Comparison of ENCODE assay signal across 3 cellular contexts in the genomic region with DNA sequence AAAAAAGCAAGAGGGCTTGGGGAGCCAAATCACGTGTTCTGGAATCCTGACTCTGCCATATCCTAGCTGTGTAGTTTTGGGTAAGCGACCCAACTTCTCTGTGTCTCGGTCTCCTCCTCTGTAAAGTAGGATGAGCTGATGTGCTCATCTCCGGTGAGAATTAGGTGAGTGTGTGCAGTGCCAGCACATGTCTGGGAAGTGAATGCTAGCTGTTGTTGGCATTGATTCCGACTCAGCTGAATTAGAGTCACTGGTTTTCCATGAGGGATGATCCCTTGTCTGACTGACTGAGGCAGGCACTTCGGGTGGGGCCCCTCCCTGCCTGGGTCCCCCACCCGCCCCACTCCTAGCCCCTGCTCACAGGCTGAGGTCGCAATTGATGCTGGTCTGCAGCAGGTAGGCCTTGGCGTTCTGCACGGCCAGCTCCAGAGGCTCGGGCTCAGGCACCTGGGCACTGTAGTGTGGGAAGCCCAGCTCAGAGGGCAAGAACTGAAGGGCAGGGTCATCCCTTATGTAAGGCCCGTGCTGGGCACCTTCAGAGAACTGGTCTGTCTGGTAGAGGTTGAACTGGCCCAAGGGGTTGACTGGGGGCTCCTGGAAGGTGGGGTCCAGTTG.
TF ChIP-seq lines count a peak whose summit lies in the region.

No MANE protein-coding gene starts in this region.

TF ChIP-seq in GM23338, 12 proteins besides CTCF, POLR2A, EP300 and RAD21 (continues in another document):
- TF ChIP-seq EZH2phosphoT487 (IDR thresholded peaks at IDR 0.05; ENCODE audit: unreplicated experiment) (no peak), POLR2AphosphoS5 (IDR thresholded peaks at IDR 0.05; ENCODE audit: low read depth) (no peak), JUNB (IDR thresholded peaks at IDR 0.05; ENCODE audit: unreplicated experiment) (no peak), NANOG (IDR thresholded peaks at IDR 0.05; ENCODE audit: borderline replicate concordance) (no peak), ZNF114 (CRISPR knock-in tag; IDR thresholded peaks at IDR 0.05) (no peak), EZH2 (IDR thresholded peaks at IDR 0.05; ENCODE audit: low read depth, unreplicated experiment) (no peak), ZNF331 (CRISPR knock-in tag; IDR thresholded peaks at IDR 0.05; ENCODE audit: low read depth) (no peak)
- TF ChIP-seq, protein P1, sequence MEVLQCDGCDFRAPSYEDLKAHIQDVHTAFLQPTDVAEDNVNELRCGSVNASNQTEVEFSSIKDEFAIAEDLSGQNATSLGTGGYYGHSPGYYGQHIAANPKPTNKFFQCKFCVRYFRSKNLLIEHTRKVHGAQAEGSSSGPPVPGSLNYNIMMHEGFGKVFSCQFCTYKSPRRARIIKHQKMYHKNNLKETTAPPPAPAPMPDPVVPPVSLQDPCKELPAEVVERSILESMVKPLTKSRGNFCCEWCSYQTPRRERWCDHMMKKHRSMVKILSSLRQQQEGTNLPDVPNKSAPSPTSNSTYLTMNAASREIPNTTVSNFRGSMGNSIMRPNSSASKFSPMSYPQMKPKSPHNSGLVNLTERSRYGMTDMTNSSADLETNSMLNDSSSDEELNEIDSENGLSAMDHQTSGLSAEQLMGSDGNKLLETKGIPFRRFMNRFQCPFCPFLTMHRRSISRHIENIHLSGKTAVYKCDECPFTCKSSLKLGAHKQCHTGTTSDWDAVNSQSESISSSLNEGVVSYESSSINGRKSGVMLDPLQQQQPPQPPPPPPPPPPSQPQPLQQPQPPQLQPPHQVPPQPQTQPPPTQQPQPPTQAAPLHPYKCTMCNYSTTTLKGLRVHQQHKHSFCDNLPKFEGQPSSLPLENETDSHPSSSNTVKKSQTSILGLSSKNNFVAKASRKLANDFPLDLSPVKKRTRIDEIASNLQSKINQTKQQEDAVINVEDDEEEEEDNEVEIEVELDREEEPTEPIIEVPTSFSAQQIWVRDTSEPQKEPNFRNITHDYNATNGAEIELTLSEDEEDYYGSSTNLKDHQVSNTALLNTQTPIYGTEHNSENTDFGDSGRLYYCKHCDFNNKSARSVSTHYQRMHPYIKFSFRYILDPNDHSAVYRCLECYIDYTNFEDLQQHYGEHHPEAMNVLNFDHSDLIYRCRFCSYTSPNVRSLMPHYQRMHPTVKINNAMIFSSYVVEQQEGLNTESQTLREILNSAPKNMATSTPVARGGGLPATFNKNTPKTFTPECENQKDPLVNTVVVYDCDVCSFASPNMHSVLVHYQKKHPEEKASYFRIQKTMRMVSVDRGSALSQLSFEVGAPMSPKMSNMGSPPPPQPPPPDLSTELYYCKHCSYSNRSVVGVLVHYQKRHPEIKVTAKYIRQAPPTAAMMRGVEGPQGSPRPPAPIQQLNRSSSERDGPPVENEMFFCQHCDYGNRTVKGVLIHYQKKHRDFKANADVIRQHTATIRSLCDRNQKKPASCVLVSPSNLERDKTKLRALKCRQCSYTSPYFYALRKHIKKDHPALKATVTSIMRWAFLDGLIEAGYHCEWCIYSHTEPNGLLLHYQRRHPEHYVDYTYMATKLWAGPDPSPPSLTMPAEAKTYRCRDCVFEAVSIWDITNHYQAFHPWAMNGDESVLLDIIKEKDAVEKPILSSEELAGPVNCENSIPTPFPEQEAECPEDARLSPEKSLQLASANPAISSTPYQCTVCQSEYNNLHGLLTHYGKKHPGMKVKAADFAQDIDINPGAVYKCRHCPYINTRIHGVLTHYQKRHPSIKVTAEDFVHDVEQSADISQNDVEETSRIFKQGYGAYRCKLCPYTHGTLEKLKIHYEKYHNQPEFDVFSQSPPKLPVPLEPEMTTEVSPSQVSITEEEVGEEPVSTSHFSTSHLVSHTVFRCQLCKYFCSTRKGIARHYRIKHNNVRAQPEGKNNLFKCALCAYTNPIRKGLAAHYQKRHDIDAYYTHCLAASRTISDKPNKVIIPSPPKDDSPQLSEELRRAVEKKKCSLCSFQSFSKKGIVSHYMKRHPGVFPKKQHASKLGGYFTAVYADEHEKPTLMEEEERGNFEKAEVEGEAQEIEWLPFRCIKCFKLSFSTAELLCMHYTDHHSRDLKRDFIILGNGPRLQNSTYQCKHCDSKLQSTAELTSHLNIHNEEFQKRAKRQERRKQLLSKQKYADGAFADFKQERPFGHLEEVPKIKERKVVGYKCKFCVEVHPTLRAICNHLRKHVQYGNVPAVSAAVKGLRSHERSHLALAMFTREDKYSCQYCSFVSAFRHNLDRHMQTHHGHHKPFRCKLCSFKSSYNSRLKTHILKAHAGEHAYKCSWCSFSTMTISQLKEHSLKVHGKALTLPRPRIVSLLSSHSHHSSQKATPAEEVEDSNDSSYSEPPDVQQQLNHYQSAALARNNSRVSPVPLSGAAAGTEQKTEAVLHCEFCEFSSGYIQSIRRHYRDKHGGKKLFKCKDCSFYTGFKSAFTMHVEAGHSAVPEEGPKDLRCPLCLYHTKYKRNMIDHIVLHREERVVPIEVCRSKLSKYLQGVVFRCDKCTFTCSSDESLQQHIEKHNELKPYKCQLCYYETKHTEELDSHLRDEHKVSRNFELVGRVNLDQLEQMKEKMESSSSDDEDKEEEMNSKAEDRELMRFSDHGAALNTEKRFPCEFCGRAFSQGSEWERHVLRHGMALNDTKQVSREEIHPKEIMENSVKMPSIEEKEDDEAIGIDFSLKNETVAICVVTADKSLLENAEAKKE (CRISPR knock-in tag; IDR thresholded peaks at IDR 0.05), result no peak

TF ChIP-seq in WTC11, 78 proteins besides CTCF, POLR2A, EP300 and RAD21:
- no peak for TF ChIP-seq FOXP1 (CRISPR knock-in tag; IDR thresholded peaks at IDR 0.05; ENCODE audit: borderline replicate concordance)
TF ChIP-seq in WTC11: peak in this region for 0.

TF ChIP-seq in HepG2, 621 proteins besides CTCF, POLR2A, EP300 and RAD21:
- TF ChIP-seq ZNF232 (CRISPR knock-in tag; IDR thresholded peaks at IDR 0.05; ENCODE audit: borderline replicate concordance) (no peak), ZNF12 (CRISPR knock-in tag; IDR thresholded peaks at IDR 0.05) (no peak), SAP130 (CRISPR knock-in tag; IDR thresholded peaks at IDR 0.05; ENCODE audit: low read depth) (no peak), DPF2 (CRISPR knock-in tag; IDR thresholded peaks at IDR 0.05; ENCODE audit: borderline replicate concordance, low read depth) (no peak), HNRNPK (IDR thresholded peaks at IDR 0.05; ENCODE audit: low read depth, low read length, poor library complexity, severe bottlenecking) (no peak), GPN1 (CRISPR knock-in tag; IDR thresholded peaks at IDR 0.05; ENCODE audit: borderline replicate concordance) (no peak), KDM1A (CRISPR knock-in tag; IDR thresholded peaks at IDR 0.05) (no peak), GATAD2A (CRISPR knock-in tag; IDR thresholded peaks at IDR 0.05) (no peak), CHD2 (IDR thresholded peaks at IDR 0.05; ENCODE audit: low read depth, low read length) (no peak), ZNF451 (CRISPR knock-in tag; IDR thresholded peaks at IDR 0.05) (no peak), TBP (CRISPR knock-in tag; IDR thresholded peaks at IDR 0.05) (no peak), ZNF224 (CRISPR knock-in tag; IDR thresholded peaks at IDR 0.05) (no peak), PHF8 (CRISPR knock-in tag; IDR thresholded peaks at IDR 0.05) (no peak)
- TF ChIP-seq, protein P2, sequence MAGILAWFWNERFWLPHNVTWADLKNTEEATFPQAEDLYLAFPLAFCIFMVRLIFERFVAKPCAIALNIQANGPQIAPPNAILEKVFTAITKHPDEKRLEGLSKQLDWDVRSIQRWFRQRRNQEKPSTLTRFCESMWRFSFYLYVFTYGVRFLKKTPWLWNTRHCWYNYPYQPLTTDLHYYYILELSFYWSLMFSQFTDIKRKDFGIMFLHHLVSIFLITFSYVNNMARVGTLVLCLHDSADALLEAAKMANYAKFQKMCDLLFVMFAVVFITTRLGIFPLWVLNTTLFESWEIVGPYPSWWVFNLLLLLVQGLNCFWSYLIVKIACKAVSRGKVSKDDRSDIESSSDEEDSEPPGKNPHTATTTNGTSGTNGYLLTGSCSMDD (CRISPR knock-in tag; IDR thresholded peaks at IDR 0.05), result no peak
- TF ChIP-seq, protein P3, sequence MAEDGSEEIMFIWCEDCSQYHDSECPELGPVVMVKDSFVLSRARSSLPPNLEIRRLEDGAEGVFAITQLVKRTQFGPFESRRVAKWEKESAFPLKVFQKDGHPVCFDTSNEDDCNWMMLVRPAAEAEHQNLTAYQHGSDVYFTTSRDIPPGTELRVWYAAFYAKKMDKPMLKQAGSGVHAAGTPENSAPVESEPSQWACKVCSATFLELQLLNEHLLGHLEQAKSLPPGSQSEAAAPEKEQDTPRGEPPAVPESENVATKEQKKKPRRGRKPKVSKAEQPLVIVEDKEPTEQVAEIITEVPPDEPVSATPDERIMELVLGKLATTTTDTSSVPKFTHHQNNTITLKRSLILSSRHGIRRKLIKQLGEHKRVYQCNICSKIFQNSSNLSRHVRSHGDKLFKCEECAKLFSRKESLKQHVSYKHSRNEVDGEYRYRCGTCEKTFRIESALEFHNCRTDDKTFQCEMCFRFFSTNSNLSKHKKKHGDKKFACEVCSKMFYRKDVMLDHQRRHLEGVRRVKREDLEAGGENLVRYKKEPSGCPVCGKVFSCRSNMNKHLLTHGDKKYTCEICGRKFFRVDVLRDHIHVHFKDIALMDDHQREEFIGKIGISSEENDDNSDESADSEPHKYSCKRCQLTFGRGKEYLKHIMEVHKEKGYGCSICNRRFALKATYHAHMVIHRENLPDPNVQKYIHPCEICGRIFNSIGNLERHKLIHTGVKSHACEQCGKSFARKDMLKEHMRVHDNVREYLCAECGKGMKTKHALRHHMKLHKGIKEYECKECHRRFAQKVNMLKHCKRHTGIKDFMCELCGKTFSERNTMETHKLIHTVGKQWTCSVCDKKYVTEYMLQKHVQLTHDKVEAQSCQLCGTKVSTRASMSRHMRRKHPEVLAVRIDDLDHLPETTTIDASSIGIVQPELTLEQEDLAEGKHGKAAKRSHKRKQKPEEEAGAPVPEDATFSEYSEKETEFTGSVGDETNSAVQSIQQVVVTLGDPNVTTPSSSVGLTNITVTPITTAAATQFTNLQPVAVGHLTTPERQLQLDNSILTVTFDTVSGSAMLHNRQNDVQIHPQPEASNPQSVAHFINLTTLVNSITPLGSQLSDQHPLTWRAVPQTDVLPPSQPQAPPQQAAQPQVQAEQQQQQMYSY (CRISPR knock-in tag; IDR thresholded peaks at IDR 0.05), result no peak
- TF ChIP-seq, protein P4, sequence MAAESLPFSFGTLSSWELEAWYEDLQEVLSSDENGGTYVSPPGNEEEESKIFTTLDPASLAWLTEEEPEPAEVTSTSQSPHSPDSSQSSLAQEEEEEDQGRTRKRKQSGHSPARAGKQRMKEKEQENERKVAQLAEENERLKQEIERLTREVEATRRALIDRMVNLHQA (CRISPR knock-in tag; IDR thresholded peaks at IDR 0.05), result no peak
- TF ChIP-seq, protein P5, sequence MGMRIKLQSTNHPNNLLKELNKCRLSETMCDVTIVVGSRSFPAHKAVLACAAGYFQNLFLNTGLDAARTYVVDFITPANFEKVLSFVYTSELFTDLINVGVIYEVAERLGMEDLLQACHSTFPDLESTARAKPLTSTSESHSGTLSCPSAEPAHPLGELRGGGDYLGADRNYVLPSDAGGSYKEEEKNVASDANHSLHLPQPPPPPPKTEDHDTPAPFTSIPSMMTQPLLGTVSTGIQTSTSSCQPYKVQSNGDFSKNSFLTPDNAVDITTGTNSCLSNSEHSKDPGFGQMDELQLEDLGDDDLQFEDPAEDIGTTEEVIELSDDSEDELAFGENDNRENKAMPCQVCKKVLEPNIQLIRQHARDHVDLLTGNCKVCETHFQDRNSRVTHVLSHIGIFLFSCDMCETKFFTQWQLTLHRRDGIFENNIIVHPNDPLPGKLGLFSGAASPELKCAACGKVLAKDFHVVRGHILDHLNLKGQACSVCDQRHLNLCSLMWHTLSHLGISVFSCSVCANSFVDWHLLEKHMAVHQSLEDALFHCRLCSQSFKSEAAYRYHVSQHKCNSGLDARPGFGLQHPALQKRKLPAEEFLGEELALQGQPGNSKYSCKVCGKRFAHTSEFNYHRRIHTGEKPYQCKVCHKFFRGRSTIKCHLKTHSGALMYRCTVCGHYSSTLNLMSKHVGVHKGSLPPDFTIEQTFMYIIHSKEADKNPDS (CRISPR knock-in tag; IDR thresholded peaks at IDR 0.05), result no peak
- TF ChIP-seq, protein P6, sequence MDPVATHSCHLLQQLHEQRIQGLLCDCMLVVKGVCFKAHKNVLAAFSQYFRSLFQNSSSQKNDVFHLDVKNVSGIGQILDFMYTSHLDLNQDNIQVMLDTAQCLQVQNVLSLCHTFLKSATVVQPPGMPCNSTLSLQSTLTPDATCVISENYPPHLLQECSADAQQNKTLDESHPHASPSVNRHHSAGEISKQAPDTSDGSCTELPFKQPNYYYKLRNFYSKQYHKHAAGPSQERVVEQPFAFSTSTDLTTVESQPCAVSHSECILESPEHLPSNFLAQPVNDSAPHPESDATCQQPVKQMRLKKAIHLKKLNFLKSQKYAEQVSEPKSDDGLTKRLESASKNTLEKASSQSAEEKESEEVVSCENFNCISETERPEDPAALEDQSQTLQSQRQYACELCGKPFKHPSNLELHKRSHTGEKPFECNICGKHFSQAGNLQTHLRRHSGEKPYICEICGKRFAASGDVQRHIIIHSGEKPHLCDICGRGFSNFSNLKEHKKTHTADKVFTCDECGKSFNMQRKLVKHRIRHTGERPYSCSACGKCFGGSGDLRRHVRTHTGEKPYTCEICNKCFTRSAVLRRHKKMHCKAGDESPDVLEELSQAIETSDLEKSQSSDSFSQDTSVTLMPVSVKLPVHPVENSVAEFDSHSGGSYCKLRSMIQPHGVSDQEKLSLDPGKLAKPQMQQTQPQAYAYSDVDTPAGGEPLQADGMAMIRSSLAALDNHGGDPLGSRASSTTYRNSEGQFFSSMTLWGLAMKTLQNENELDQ (CRISPR knock-in tag; IDR thresholded peaks at IDR 0.05; ENCODE audit: borderline replicate concordance), result no peak
